8 cellular contexts compared by ENCODE assay signal in genomic region chr3:100089802-100090668, GRCh38. TPM values are rescaled to one million over a fixed set of nuclear protein-coding genes. Genes with fewer than 3 reads are reported as not detected.
DNase-seq lines count a peak whose midpoint lies in the region; ATAC-seq and TF ChIP-seq lines count a peak whose summit lies in the region.

No MANE protein-coding gene starts in this region.

- H3K79me2 ChIP-seq in trophoblast cell (ENCODE audit: control insufficient read depth, insufficient read depth, low read length, poor library complexity), result no peaks in the 10 kb centered on the region

- H3K14ac ChIP-seq in trophoblast cell (ENCODE audit: low read length), result no peak overlapping the region

- no peak overlapping the region for H3K4ac ChIP-seq in trophoblast cell (ENCODE audit: low read depth, low read length)

- H3K4me2 ChIP-seq in trophoblast cell (ENCODE audit: low read length), result no peak overlapping the region

- no peak overlapping the region for H3K18ac ChIP-seq in trophoblast cell (ENCODE audit: low read length)

- peak; percentile 67 for DNase-seq in AG10803 (ENCODE audit: low read depth)
- DNase-seq in RKO (ENCODE audit: low spot score), result peak; percentile 58
- DNase-seq in esophagus muscularis mucosa (ENCODE audit: extremely low spot score), result no peak
- DNase-seq in trophoblast cell, result peak; percentile 55 to 76
- no peak for DNase-seq in thyroid gland
- no peak for DNase-seq in mucosa of gallbladder (ENCODE audit: low spot score)

- no peak overlapping the region for H3K9ac ChIP-seq in trophoblast cell (ENCODE audit: low read length)

- no peaks in the 10 kb centered on the region for H3K9me3 ChIP-seq in esophagus muscularis mucosa
- no peaks in the 10 kb centered on the region for H3K9me3 ChIP-seq in trophoblast cell (ENCODE audit: insufficient read depth, low read depth, low read length)
- H3K9me3 ChIP-seq in thyroid gland, result no peaks in the 10 kb centered on the region

- H2BK120ac ChIP-seq in trophoblast cell (ENCODE audit: insufficient read depth, low read length, poor library complexity), result no peak overlapping the region

- H3K23ac ChIP-seq in trophoblast cell (ENCODE audit: low read length), result no peak overlapping the region

- H2BK12ac ChIP-seq in trophoblast cell (ENCODE audit: low read length), result no peak overlapping the region

- H3K27ac ChIP-seq in esophagus muscularis mucosa (replicated peaks in 1 of 4) (no peak overlapping the region), trophoblast cell (ENCODE audit: low read depth, low read length) (peak overlapping the region; percentile 49), thyroid gland (no peak overlapping the region)

- peak; percentile 68 for ATAC-seq in GM19025 (IDR thresholded peaks at IDR 0.05; ENCODE audit: low read depth, unreplicated experiment)
- ATAC-seq in HG03139 (IDR thresholded peaks at IDR 0.05; ENCODE audit: unreplicated experiment), result peak; percentile 55

- no peak overlapping the region for H4K91ac ChIP-seq in trophoblast cell (ENCODE audit: low read depth, low read length)

- no peak overlapping the region for H2AFZ ChIP-seq in trophoblast cell (ENCODE audit: insufficient read depth, low read length, poor library complexity)

- no peak overlapping the region for H2AK5ac ChIP-seq in trophoblast cell (ENCODE audit: low read length)

- H3K36me3 ChIP-seq in esophagus muscularis mucosa, result no peaks in the 10 kb centered on the region
- no peaks in the 10 kb centered on the region for H3K36me3 ChIP-seq in trophoblast cell (ENCODE audit: control insufficient read depth in 1 of 2, insufficient read depth in 2 of 2, low read length in 2 of 2)
- H3K36me3 ChIP-seq in thyroid gland, result no peaks in the 10 kb centered on the region

- no peak overlapping the region for H4K8ac ChIP-seq in trophoblast cell (ENCODE audit: low read depth, low read length)

- WGBS in esophagus muscularis mucosa, result 79% methylated on average over 7 of the region's 7 CpGs
- no CpG with 5 or more reads among the region's 7 CpGs for WGBS in trophoblast cell (ENCODE audit: extremely low coverage, insufficient coverage, insufficient read length)
- 85 to 88% methylated on average over 7 of the region's 7 CpGs for WGBS in thyroid gland, 2 donors

- H3K27me3 ChIP-seq in esophagus muscularis mucosa, result no peaks in the 10 kb centered on the region
- no peaks in the 10 kb centered on the region for H3K27me3 ChIP-seq in trophoblast cell (ENCODE audit: insufficient read depth, low read length)
- no peaks in the 10 kb centered on the region for H3K27me3 ChIP-seq in thyroid gland

- peaks cover 2% of the 10 kb centered on the region for H3K79me1 ChIP-seq in trophoblast cell (ENCODE audit: low read length)

- TF ChIP-seq EP300 in esophagus muscularis mucosa (IDR thresholded peaks at IDR 0.05), result no peak

- no peak overlapping the region for H2BK5ac ChIP-seq in trophoblast cell (ENCODE audit: low read depth, low read length, poor library complexity)

- no peak overlapping the region for H3K4me3 ChIP-seq in AG10803 (ENCODE audit: low read length)
- H3K4me3 ChIP-seq in esophagus muscularis mucosa, result no peak overlapping the region
- no peak overlapping the region for H3K4me3 ChIP-seq in trophoblast cell (ENCODE audit: low read depth, low read length)
- no peak overlapping the region for H3K4me3 ChIP-seq in thyroid gland (replicated peaks in 1 of 3)

- intact Hi-C loops in esophagus muscularis mucosa (cut with DNase I), result no loop called here
- intact Hi-C loops in thyroid gland (cut with DNase I), result no loop called here

- H4K12ac ChIP-seq in trophoblast cell (ENCODE audit: low read depth, low read length), result no peak overlapping the region

- H3K4me1 ChIP-seq in esophagus muscularis mucosa (peaks cover 20 to 42% (median 31%) of the 10 kb centered on the region in 4 donors), trophoblast cell (ENCODE audit: control insufficient read depth in 1 of 2, insufficient read depth in 2 of 2, low read length in 2 of 2) (peaks cover 7 to 8% of the 10 kb centered on the region in 2 experiments), thyroid gland (peaks cover 3 to 11% of the 10 kb centered on the region in 2 donors)

- peak; percentile 67 for TF ChIP-seq CTCF in AG10803 (conservative IDR thresholded peaks at IDR 0.05; ENCODE audit: low read length)
- peak in 2 of 3 experiments; percentile 14 to 34 for TF ChIP-seq CTCF in esophagus muscularis mucosa (IDR thresholded peaks at IDR 0.05)
- TF ChIP-seq CTCF in thyroid gland (IDR thresholded peaks at IDR 0.05), result no peak

- no peak for TF ChIP-seq POLR2A in esophagus muscularis mucosa (IDR thresholded peaks at IDR 0.05; ENCODE audit: low read depth)
- TF ChIP-seq POLR2A in thyroid gland (IDR thresholded peaks at IDR 0.05), result no peak

RNA-seq across cellular contexts. Expression of gene FILIP1L, which starts 24.3 kb away (rescaled TPM):
- total RNA-seq in esophagus muscularis mucosa (100 to 1,000 TPM; 120 to 134 (median 127) TPM), thyroid gland (10 to 100 TPM in 3 of 4 donors, 1 to 10 TPM in 1; 4.4 to 17.7 (median 13.2) TPM), mucosa of gallbladder (142 TPM)
- 30.8 and 31.7 TPM in 2 replicates for polyA plus RNA-seq in trophoblast cell (2013)

Comparison
In these comparisons a context has a peak if more than half of its experiments do, and no peak if none do; other contexts are left out.
1. DNase-seq: peak in AG10803 (single experiment), RKO (single experiment) and trophoblast cell (2 of 2); none in esophagus muscularis mucosa (single experiment), thyroid gland (0 of 2) and mucosa of gallbladder (single experiment).
2. CTCF ChIP-seq: peak in AG10803 (single experiment) and esophagus muscularis mucosa (2 of 3); none in thyroid gland (0 of 6).